Comparison of ENCODE assay signal across 27 cellular contexts in genomic region chr5:135176991-135177390, GRCh38.
"Had no signal": no experiment of that assay in that cellular context is flagged by ENCODE, and none has a peak within 500 bp of the region (broad histone marks: within the 10 kb centered on the region; RNA-seq: fewer than 3 reads in every experiment).

No MANE protein-coding gene starts in this region.

- H3K27ac ChIP-seq: colonic mucosa, esophagus squamous epithelium, neural progenitor cell, ovary, right lobe of liver, stomach, thyroid gland had no signal

- H3K9me3 Mint-ChIP-seq: central memory CD8-positive, alpha-beta T cell; dendritic cell treated with granulocyte-macrophage colony-stimulating factor and Interleukin-4, amounts not matched to agents 40 ng/mL and 50 ng/mL, for 4 days; memory B cell; naive B cell; nephron; neural progenitor cell had no signal

- H3K4me1 ChIP-seq: colonic mucosa, neural progenitor cell, right lobe of liver, stomach, thyroid gland had no signal

- H3K4me2 ChIP-seq: neural progenitor cell had no signal

- H3K27me3 ChIP-seq: colonic mucosa, esophagus squamous epithelium, ovary, right lobe of liver, thyroid gland had no signal

- ATAC-seq: left lobe of liver had no signal

- H3K4me1 Mint-ChIP-seq: central memory CD8-positive, alpha-beta T cell; memory B cell; naive B cell; nephron had no signal

- H3K27ac Mint-ChIP-seq: dendritic cell treated with granulocyte-macrophage colony-stimulating factor and Interleukin-4, amounts not matched to agents 40 ng/mL and 50 ng/mL, for 4 days; memory B cell; naive B cell; nephron; neural progenitor cell; stimulated activated naive B cell treated with anti-CD40 and anti-IgM and Interleukin-4, amounts not matched to agents 10 μg/mL and 1 μg/mL and 100 μg/mL, for 72 hours had no signal

- H3K9ac ChIP-seq: neural progenitor cell had no signal

- H3K36me3 ChIP-seq: colonic mucosa, esophagus squamous epithelium, neural progenitor cell, ovary, right lobe of liver, stomach, thyroid gland had no signal

- H3K9me3 ChIP-seq: colonic mucosa, esophagus squamous epithelium, ovary, right lobe of liver, stomach, thyroid gland had no signal

- FAIRE-seq: endothelial cell of umbilical vein, keratinocyte, small intestine had no signal

- H3K4me3 Mint-ChIP-seq: central memory CD8-positive, alpha-beta T cell; dendritic cell treated with granulocyte-macrophage colony-stimulating factor and Interleukin-4, amounts not matched to agents 40 ng/mL and 50 ng/mL, for 4 days; memory B cell; naive B cell; nephron; neural progenitor cell; stimulated activated naive B cell treated with anti-CD40 and anti-IgM and Interleukin-4, amounts not matched to agents 10 μg/mL and 1 μg/mL and 100 μg/mL, for 72 hours had no signal

- DNase-seq: colonic mucosa; effector memory CD4-positive, alpha-beta T cell; esophagus squamous epithelium; foreskin melanocyte; glutamatergic neuron; hypothalamus; naive B cell; nucleus accumbens; ovary; retina; right lobe of liver; small intestine; stimulated activated CD4-positive, alpha-beta T cell treated with anti-CD3 and anti-CD28 coated beads, Interleukin-15, amount 100 ng/mL, for 24 hours; stimulated activated CD4-positive, alpha-beta T cell treated with anti-CD3 and anti-CD28 coated beads, Interleukin-2, amount 100 ng/mL, for 48 hours; stimulated activated naive B cell treated with anti-CD40 and anti-IgM and Interleukin-4, amounts not matched to agents 10 μg/mL and 1 μg/mL and 100 μg/mL, for 72 hours; stomach; thyroid gland; trophoblast cell had no signal

- H2AFZ ChIP-seq: neural progenitor cell had no signal

- H3K4me3 ChIP-seq: colonic mucosa, esophagus squamous epithelium, lung, neural progenitor cell, ovary, right lobe of liver, stomach, thyroid gland had no signal
